In genomic region chr17:56833812-56834379, GRCh38 we compare ENCODE assay signal across 1 cellular context.
TF ChIP-seq lines count a peak whose summit lies in the region.

Gene C17orf67 (minus strand): TSS chr17:56833920. CDS start chr17:56815810, 18,110 bp downstream.
Gene DGKE (plus strand): TSS chr17:56834151. CDS start chr17:56834796, 645 bp downstream.

TF ChIP-seq in K562, 482 proteins besides CTCF, POLR2A, EP300 and RAD21 (continued from another document and continues in another):
- TF ChIP-seq AFF4 (CRISPR knock-in tag; IDR thresholded peaks at IDR 0.05) (0 out of 2 replicates have a peak, but pooled peaks have one; percentile 17), E2F3 (CRISPR knock-in tag; IDR thresholded peaks at IDR 0.05) (peak; percentile 71; the same call in 1 of the 2 replicates), ZNF140 (CRISPR knock-in tag; IDR thresholded peaks at IDR 0.05) (no peak), CREM (IDR thresholded peaks at IDR 0.05; ENCODE audit: low read depth) (peak; percentile 43; the same call in 1 of the 2 replicates), ZEB2 (IDR thresholded peaks at IDR 0.05) (no peak), ZNF561 (CRISPR knock-in tag; conservative IDR thresholded peaks at IDR 0.05) (no peak), NR3C1 (CRISPR knock-in tag; IDR thresholded peaks at IDR 0.05) (peak; percentile 54; the same call in 1 of the 2 replicates), RBFOX2 (IDR thresholded peaks at IDR 0.05; ENCODE audit: low read depth, low read length) (peak; percentile 84), NEUROD1 (IDR thresholded peaks at IDR 0.05; ENCODE audit: borderline replicate concordance, low read depth, low read length, partially characterized antibody) (no peak), ZNF764 (CRISPR knock-in tag; IDR thresholded peaks at IDR 0.05; ENCODE audit: low read depth) (no peak), U2AF1 (optimal IDR thresholded peaks at IDR 0.05; ENCODE audit: low read depth, low read length) (peak; percentile 64), ZNF354B (CRISPR knock-in tag; IDR thresholded peaks at IDR 0.05) (no peak), ZNF431 (CRISPR knock-in tag; IDR thresholded peaks at IDR 0.05) (peak; percentile 65; the same call in 1 of the 2 replicates), STAG1 (CRISPR knock-in tag; IDR thresholded peaks at IDR 0.05; ENCODE audit: borderline replicate concordance) (0 out of 2 replicates have a peak, but pooled peaks have one; percentile 22), MLLT1 (IDR thresholded peaks at IDR 0.05) (no peak), KDM2B (CRISPR knock-in tag; IDR thresholded peaks at IDR 0.05) (peak; percentile 28; the same call in 1 of the 2 replicates), TAF1 (IDR thresholded peaks at IDR 0.05; ENCODE audit: control insufficient read depth, extremely low read depth, insufficient read depth, low read length, severe bottlenecking) (no peak), POLR2G (IDR thresholded peaks at IDR 0.05; ENCODE audit: low read depth, low read length) (peak; percentile 89), L3MBTL2 (IDR thresholded peaks at IDR 0.05) (peak; percentile 98), ZFX (CRISPR knock-in tag; IDR thresholded peaks at IDR 0.05) (peak; percentile 98), E2F6 (IDR thresholded peaks at IDR 0.05; ENCODE audit: borderline replicate concordance in 1 of 2, extremely low read depth in 1 of 2, insufficient read depth in 1 of 2, insufficient read length in 1 of 2, low read depth in 1 of 2, low read length in 1 of 2, poor library complexity in 1 of 2, severe bottlenecking in 1 of 2) (peak; percentile 90 to 95), TCF3 (CRISPR knock-in tag; IDR thresholded peaks at IDR 0.05) (peak; percentile 28), ZNF644 (tag; IDR thresholded peaks at IDR 0.05; ENCODE audit: low read depth) (no peak), GATAD2B (IDR thresholded peaks at IDR 0.05; ENCODE audit: borderline replicate concordance) (peak; percentile 28; the same call in 1 of the 2 replicates), FOXP4 (CRISPR knock-in tag; IDR thresholded peaks at IDR 0.05; ENCODE audit: borderline replicate concordance) (0 out of 2 replicates have a peak, but pooled peaks have one; percentile 30), PRPF4 (IDR thresholded peaks at IDR 0.05; ENCODE audit: insufficient read depth, low read depth, low read length, poor library complexity, severe bottlenecking) (peak; percentile 51), THAP12 (CRISPR knock-in tag; IDR thresholded peaks at IDR 0.05) (peak; percentile 74), ZNF639 (CRISPR knock-in tag; conservative IDR thresholded peaks at IDR 0.05 in 1 of 2, IDR thresholded peaks at IDR 0.05 in 1 of 2) (0 out of 4 replicates have a peak, but pooled peaks of 1 of the 2 experiments have one; percentile 48), SREBF1 (IDR thresholded peaks at IDR 0.05; ENCODE audit: borderline replicate concordance, low read depth, low read length) (no peak), MGA (IDR thresholded peaks at IDR 0.05) (peak; percentile 64; the same call in 1 of the 2 replicates), ELF2 (CRISPR knock-in tag; IDR thresholded peaks at IDR 0.05) (no peak)
